In the genomic region with DNA sequence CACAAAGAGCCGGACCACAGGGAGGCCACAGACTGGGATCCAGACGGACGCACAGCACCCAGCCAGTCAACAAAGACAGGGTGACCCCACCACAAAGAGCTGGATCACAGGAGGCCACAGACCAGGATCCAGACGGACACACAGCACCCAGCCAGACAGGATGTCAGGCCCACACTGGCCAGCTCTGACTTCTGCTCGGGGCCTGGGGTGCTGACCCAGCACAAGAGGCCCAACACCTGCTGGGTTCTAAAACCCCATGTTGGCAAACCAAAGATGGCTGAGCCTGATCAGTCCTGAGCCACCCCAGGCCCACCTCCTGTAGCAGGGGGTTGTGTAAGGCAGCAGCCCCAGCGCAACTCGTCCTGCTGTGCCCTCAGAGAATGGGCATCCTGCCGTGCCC, we compare ENCODE assay signal across 25 cellular contexts. TPM values are rescaled to one million over a fixed set of nuclear protein-coding genes. Genes with fewer than 3 reads are reported as not detected.
DNase-seq lines count a peak whose midpoint lies in the region; ATAC-seq, FAIRE-seq and TF ChIP-seq lines count a peak whose summit lies in the region.
"Had no signal": no experiment of that assay in that cellular context is flagged by ENCODE, and none has a peak within 500 bp of the region (broad histone marks: within the 10 kb centered on the region; RNA-seq: fewer than 3 reads in every experiment).

No MANE protein-coding gene starts in this region.

- no peak overlapping the region for H3K4me2 ChIP-seq in BLaER1 treated with 17β-estradiol and CSF1 and Interleukin-3, amounts not matched to agents 10 nM and 100 nM
- no peak overlapping the region for H3K4me2 ChIP-seq in K562 (ENCODE audit: insufficient read depth, low read length)
- H3K4me2 ChIP-seq in osteoblast (ENCODE audit: insufficient read depth, low read length), result no peak overlapping the region
- H3K4me2 ChIP-seq: A549, GM23338, KMS-11, PC-9 had no signal

- H3K79me2 ChIP-seq in K562 (ENCODE audit: control insufficient read depth, insufficient read depth, low read length) (peaks cover 17% of the 10 kb centered on the region), osteoblast (ENCODE audit: insufficient read depth, low read length) (peaks cover 41% of the 10 kb centered on the region)

- ATAC-seq in K562, result no peak
- ATAC-seq: A549, GM23338 had no signal

- H3K4me1 ChIP-seq in BLaER1 treated with 17β-estradiol and CSF1 and Interleukin-3, amounts not matched to agents 10 nM and 100 nM, result peaks cover 8 to 16% (median 14%) of the 10 kb centered on the region in 10 experiments
- H3K4me1 ChIP-seq in K562 (replicated peaks in 1 of 2; ENCODE audit: control insufficient read depth in 2 of 2, insufficient read depth in 2 of 2, low read length in 2 of 2) (peaks cover 11 to 65% of the 10 kb centered on the region in 2 experiments; a peak in 4 of 5 replicates), osteoblast (ENCODE audit: insufficient read depth, low read length) (peaks cover 9% of the 10 kb centered on the region)

- no peak for TF ChIP-seq CTCF in K562 (IDR thresholded peaks at IDR 0.05 in 2 of 3, conservative IDR thresholded peaks at IDR 0.05 in 1 of 3; ENCODE audit: insufficient read depth in 2 of 3, low read depth in 1 of 3, low read length in 3 of 3)
- no peak for TF ChIP-seq CTCF in osteoblast (IDR thresholded peaks at IDR 0.05; ENCODE audit: extremely low read depth, low read depth, low read length)
- TF ChIP-seq CTCF in type B pancreatic cell (conservative IDR thresholded peaks at IDR 0.05), result no peak

- no peak for TF ChIP-seq RAD21 in K562 (CRISPR knock-in tag; conservative IDR thresholded peaks at IDR 0.05 in 1 of 2, IDR thresholded peaks at IDR 0.05 in 1 of 2)

- peaks cover 73 to 92% (median 87%) of the 10 kb centered on the region in 11 experiments for H3K36me3 ChIP-seq in BLaER1 treated with 17β-estradiol and CSF1 and Interleukin-3, amounts not matched to agents 10 nM and 100 nM
- H3K36me3 ChIP-seq in K562 (ENCODE audit: control insufficient read depth, insufficient read depth, low read length) (peaks cover 89% of the 10 kb centered on the region; the same call in 2 of the 3 replicates), osteoblast (ENCODE audit: insufficient read depth, low read length) (peaks cover 46% of the 10 kb centered on the region)

- peaks cover 6% of the 10 kb centered on the region for H3K36me3 Mint-ChIP-seq in type B pancreatic cell

- H3K27ac ChIP-seq in BLaER1 treated with 17β-estradiol and CSF1 and Interleukin-3, amounts not matched to agents 10 nM and 100 nM, result no peak overlapping the region
- H3K27ac ChIP-seq in K562 (ENCODE audit: extremely low read depth, low read depth, low read length) (no peak overlapping the region), osteoblast (ENCODE audit: low read depth, low read length) (no peak overlapping the region)
- H3K27ac ChIP-seq: A549, HL-60, KMS-11, PC-9, SK-N-MC had no signal

- H3K9ac ChIP-seq in BLaER1 treated with 17β-estradiol and CSF1 and Interleukin-3, amounts not matched to agents 10 nM and 100 nM, result peak overlapping the region in 10 of 11 experiments; percentile 7 to 55 (median 32); a peak in 11 of 22 replicates
- H3K9ac ChIP-seq in K562 (ENCODE audit: insufficient read depth in 1 of 2, low read depth in 2 of 2, low read length in 2 of 2), result peak overlapping the region in 1 of 2 experiments; percentile 83; a peak in 2 of 4 replicates
- H3K9ac ChIP-seq: KMS-11 had no signal

- no peaks in the 10 kb centered on the region for H3K4me1 Mint-ChIP-seq in type B pancreatic cell (ENCODE audit: unreplicated experiment)

- no peaks in the 10 kb centered on the region for H3K27me3 ChIP-seq in BLaER1 treated with 17β-estradiol and CSF1 and Interleukin-3, amounts not matched to agents 10 nM and 100 nM
- H3K27me3 ChIP-seq in K562 (ENCODE audit: control insufficient read depth in 2 of 2, insufficient read depth in 2 of 2, low read length in 2 of 2) (no peaks in the 10 kb centered on the region), osteoblast (ENCODE audit: insufficient read depth, low read length) (no peaks in the 10 kb centered on the region)

- intact Hi-C loops in K562 (cut with micrococcal nuclease), result loop anchor here (10.0 kb wide), 1 partner anchor 91 kb away; no protein-coding TSS in a partner anchor

- H4K20me1 ChIP-seq in BLaER1 treated with 17β-estradiol and CSF1 and Interleukin-3, amounts not matched to agents 10 nM and 100 nM, result peaks cover 0 to 100% (median 89%) of the 10 kb centered on the region in 11 experiments; a peak in 19 of 22 replicates
- H4K20me1 ChIP-seq in K562 (replicated peaks; ENCODE audit: control insufficient read depth, insufficient read depth, low read length) (peaks cover 13% of the 10 kb centered on the region; the same call in 1 of the 2 replicates), osteoblast (ENCODE audit: insufficient read depth, low read length) (peaks cover 10% of the 10 kb centered on the region)

- 90% methylated on average over 8 of the region's 8 CpGs for WGBS in K562 (ENCODE audit: insufficient coverage, low coverage, missing lambda C conversion rate)

- H3K27ac Mint-ChIP-seq in type B pancreatic cell, result no peak overlapping the region
- H3K27ac Mint-ChIP-seq: GM23338 had no signal

- H3K9me3 ChIP-seq in BLaER1 treated with 17β-estradiol and CSF1 and Interleukin-3, amounts not matched to agents 10 nM and 100 nM (replicated peaks in 1 of 11), result no peaks in the 10 kb centered on the region
- H3K9me3 ChIP-seq in K562 (replicated peaks; ENCODE audit: control insufficient read depth, insufficient read depth, low read depth, low read length) (no peaks in the 10 kb centered on the region), osteoblast (ENCODE audit: low read depth, low read length) (no peaks in the 10 kb centered on the region)
- H3K9me3 ChIP-seq: A549, Caco-2 had no signal

- peaks cover 8% of the 10 kb centered on the region for H3K9me1 ChIP-seq in K562 (ENCODE audit: control insufficient read depth, insufficient read depth, low read length)

- no peak for TF ChIP-seq EP300 in K562 (IDR thresholded peaks at IDR 0.05; ENCODE audit: low read length)

- DNase-seq in K562 (ENCODE audit: extremely low read depth in 1 of 4, low spot score in 3 of 4) (no peak), osteoblast (ENCODE audit: insufficient read length, low spot score, missing footprints) (peak; percentile 11), NCI-H510A treated with DMSO at 0.1 percent for 48 hours (lab: John Stamatoyannopoulos, UW) (no peak), type B pancreatic cell (ENCODE audit: extremely low spot score, unreplicated experiment) (no peak)
- DNase-seq: Caco-2; CD4-positive, alpha-beta memory T cell; DMS 273 treated with DMSO at 0.1 percent for 48 hours; HCEC 1CT; NCI-H1092 treated with DMSO at 0.1 percent for 48 hours; NCI-H1436 treated with DMSO at 0.1 percent for 48 hours; NCI-H1930; NCI-H2227 treated with DMSO at 0.1 percent for 48 hours; NCI-H510A; NCI-H748 treated with DMSO at 0.1 percent for 48 hours; PC-9; RPMI8226; SHP77 treated with DMSO at 0.1 percent for 48 hours had no signal

- no peak overlapping the region for H3K4me3 ChIP-seq in BLaER1 treated with 17β-estradiol and CSF1 and Interleukin-3, amounts not matched to agents 10 nM and 100 nM
- H3K4me3 ChIP-seq in K562, result no peak overlapping the region
- H3K4me3 ChIP-seq in osteoblast (ENCODE audit: insufficient read depth, low read length), result no peak overlapping the region
- H3K4me3 ChIP-seq: A549, GM23338, PC-9, SK-N-MC had no signal

- CTCF ChIA-PET in K562 (lab: Yijun Ruan, JAX; ENCODE audit: low intra/inter-chr PET ratio), result no interaction called here

- H3K27me3 Mint-ChIP-seq in type B pancreatic cell, result no peaks in the 10 kb centered on the region
- H3K27me3 Mint-ChIP-seq: CD4-positive, alpha-beta memory T cell had no signal

- H3K9me3 Mint-ChIP-seq in type B pancreatic cell, result no peaks in the 10 kb centered on the region
- H3K9me3 Mint-ChIP-seq: CD4-positive, alpha-beta memory T cell; GM23338 had no signal

- H2AFZ ChIP-seq in K562 (ENCODE audit: low read depth, low read length) (no peak overlapping the region), osteoblast (ENCODE audit: low read length) (no peak overlapping the region)
- H2AFZ ChIP-seq: GM23338, PC-9 had no signal

- POLR2A ChIA-PET in K562 (lab: Yijun Ruan, JAX), result interaction anchor here (0.5 to 0.7 kb wide), 3 partner anchors 355 to 805 kb away, joined by 3 to 4 read pairs (median 3); no protein-coding TSS in a partner anchor

- H3K4me3 Mint-ChIP-seq in type B pancreatic cell, result no peak overlapping the region
- H3K4me3 Mint-ChIP-seq: GM23338 had no signal

- in situ Hi-C loops in K562 (cut with MboI), result no loop called here

- no peak for TF ChIP-seq POLR2A in K562 (conservative IDR thresholded peaks at IDR 0.05)

- no TSS peak for BruUV-seq in K562 (replicated peaks; lab: Mats Ljungman, UMichigan)

- FAIRE-seq in K562 (lab: Jason Lieb, UNC), result no peak
- FAIRE-seq: A549, GM12891 had no signal

RNA-seq across cellular contexts. Expression of gene DPH7, which starts 5.2 kb away (rescaled TPM):
- total RNA-seq in K562 (2011; cell fraction: chromatin; rRNA removed; ENCODE audit: low replicate concordance), result 207 and 328 TPM in 2 replicates
- total RNA-seq in K562 (2011; cell fraction: nucleolus; rRNA removed), result 176 and 183 TPM in 2 replicates
- 193 and 208 TPM in 2 replicates for total RNA-seq in K562 (2011; cell fraction: nucleoplasm; rRNA removed)
- total RNA-seq in K562 (2014; rRNA removed) (49.7 and 54.8 TPM in 2 replicates), K562 (2014; rRNA removed; fragmentation: Illumina TruSeq; extraction: Trizol) (25.5 and 31.8 TPM in 2 replicates), K562 (2015; rRNA removed; fragmentation: Illumina TruSeq; extraction: Trizol) (30.8 and 31.4 TPM in 2 replicates), K562 (2021) (53.0 and 54.0 TPM in 2 replicates), osteoblast (20.3 and 26.2 TPM in 2 replicates), type B pancreatic cell (ENCODE audit: low replicate concordance) (33.8 and 45.8 TPM in 2 replicates)
- polyA plus RNA-seq in K562 (2011; rRNA removed) (56.1 and 64.2 TPM in 2 replicates), K562 (2014; fragmentation: Illumina TruSeq; extraction: Trizol) (37.1 and 41.3 TPM in 2 replicates), K562 (2014; fragmentation: Nextera tagmentation; extraction: Ambion mirVana) (10 to 100 TPM; 13.9 to 21.4 TPM), K562 (2014; rRNA removed) (65.5 and 68.6 TPM in 2 replicates)
- polyA plus RNA-seq in K562 (2011; cell fraction: cytosol; rRNA removed), result 42.3 and 50.6 TPM in 2 replicates
- polyA plus RNA-seq in K562 (2011; cell fraction: nucleus; rRNA removed), result 337 and 348 TPM in 2 replicates
- polyA plus RNA-seq in K562 (2012), result 32.2 and 49.3 TPM in 2 replicates
- 24.1 and 28.0 TPM in 2 replicates for polyA minus RNA-seq in K562 (2011; rRNA and poly(A)+ RNA removed)
- polyA minus RNA-seq in K562 (2011; cell fraction: cytosol; rRNA and poly(A)+ RNA removed), result 10.1 and 16.2 TPM in 2 replicates
- polyA minus RNA-seq in K562 (2011; cell fraction: nucleus; rRNA and poly(A)+ RNA removed), result 42.9 and 65.3 TPM in 2 replicates

RNA-seq across cellular contexts. Expression of gene ZMYND19, which starts 6.4 kb away (rescaled TPM):
- total RNA-seq in K562 (2011; cell fraction: chromatin; rRNA removed; ENCODE audit: low replicate concordance), result 64.8 and 136 TPM in 2 replicates
- total RNA-seq in K562 (2011; cell fraction: nucleolus; rRNA removed), result 82.2 and 86.9 TPM in 2 replicates
- total RNA-seq in K562 (2011; cell fraction: nucleoplasm; rRNA removed), result 72.2 and 86.4 TPM in 2 replicates
- 71.7 and 91.1 TPM in 2 replicates for total RNA-seq in K562 (2014; rRNA removed)
- total RNA-seq in K562 (2014; rRNA removed; fragmentation: Illumina TruSeq; extraction: Trizol), result 25.8 and 29.0 TPM in 2 replicates
- total RNA-seq in K562 (2015; rRNA removed; fragmentation: Illumina TruSeq; extraction: Trizol), result 53.8 and 54.1 TPM in 2 replicates
- total RNA-seq in K562 (2021), result 80.9 and 86.7 TPM in 2 replicates
- 38.8 and 44.0 TPM in 2 replicates for polyA plus RNA-seq in K562 (2011; rRNA removed)
- polyA plus RNA-seq in K562 (2011; cell fraction: cytosol; rRNA removed), result 44.8 and 62.0 TPM in 2 replicates
- polyA plus RNA-seq in K562 (2011; cell fraction: nucleus; rRNA removed), result 169 and 210 TPM in 2 replicates
- 34.1 and 42.5 TPM in 2 replicates for polyA plus RNA-seq in K562 (2012)
- 33.6 and 44.3 TPM in 2 replicates for polyA plus RNA-seq in K562 (2014; fragmentation: Illumina TruSeq; extraction: Trizol)
- 1 to 10 TPM; 1.0 to 2.4 TPM for polyA plus RNA-seq in K562 (2014; fragmentation: Nextera tagmentation; extraction: Ambion mirVana)
- 71.0 and 71.7 TPM in 2 replicates for polyA plus RNA-seq in K562 (2014; rRNA removed)
- polyA minus RNA-seq in K562 (2011; rRNA and poly(A)+ RNA removed), result 13.9 and 22.3 TPM in 2 replicates
- polyA minus RNA-seq in K562 (2011; cell fraction: cytosol; rRNA and poly(A)+ RNA removed), result 23.8 and 30.1 TPM in 2 replicates
- polyA minus RNA-seq in K562 (2011; cell fraction: nucleus; rRNA and poly(A)+ RNA removed), result 27.6 and 35.2 TPM in 2 replicates
- 10.5 and 14.1 TPM in 2 replicates for total RNA-seq in osteoblast
- 41.7 and 45.3 TPM in 2 replicates for total RNA-seq in type B pancreatic cell (ENCODE audit: low replicate concordance)

RNA-seq across cellular contexts. Expression of gene ARRDC1, which starts 21.5 kb away (rescaled TPM):
- total RNA-seq in K562 (2011; cell fraction: chromatin; rRNA removed; ENCODE audit: low replicate concordance), result 63.1 and 259 TPM in 2 replicates
- total RNA-seq in K562 (2011; cell fraction: nucleolus; rRNA removed), result 190 and 191 TPM in 2 replicates
- total RNA-seq in K562 (2011; cell fraction: nucleoplasm; rRNA removed), result 87.1 and 99.6 TPM in 2 replicates
- total RNA-seq in K562 (2014; rRNA removed) (33.7 and 37.2 TPM in 2 replicates), K562 (2014; rRNA removed; fragmentation: Illumina TruSeq; extraction: Trizol) (4.1 and 5.8 TPM in 2 replicates), K562 (2015; rRNA removed; fragmentation: Illumina TruSeq; extraction: Trizol) (10.4 and 14.9 TPM in 2 replicates), K562 (2021) (32.2 and 32.5 TPM in 2 replicates), osteoblast (11.9 and 15.0 TPM in 2 replicates), type B pancreatic cell (ENCODE audit: low replicate concordance) (46.4 and 96.6 TPM in 2 replicates)
- polyA plus RNA-seq in K562 (2011; rRNA removed) (24.5 and 34.0 TPM in 2 replicates), K562 (2014; fragmentation: Illumina TruSeq; extraction: Trizol) (18.6 and 24.3 TPM in 2 replicates), K562 (2014; fragmentation: Nextera tagmentation; extraction: Ambion mirVana) (under 1 TPM; 0.21 to 0.63 TPM), K562 (2014; rRNA removed) (45.3 and 47.0 TPM in 2 replicates)
- 36.0 and 79.6 TPM in 2 replicates for polyA plus RNA-seq in K562 (2011; cell fraction: cytosol; rRNA removed)
- 220 and 374 TPM in 2 replicates for polyA plus RNA-seq in K562 (2011; cell fraction: nucleus; rRNA removed)
- polyA plus RNA-seq in K562 (2012), result 26.1 and 37.6 TPM in 2 replicates
- polyA minus RNA-seq in K562 (2011; rRNA and poly(A)+ RNA removed), result 9.5 and 12.2 TPM in 2 replicates
- polyA minus RNA-seq in K562 (2011; cell fraction: cytosol; rRNA and poly(A)+ RNA removed), result 14.6 and 18.9 TPM in 2 replicates
- 40.5 and 60.7 TPM in 2 replicates for polyA minus RNA-seq in K562 (2011; cell fraction: nucleus; rRNA and poly(A)+ RNA removed)

RNA-seq across cellular contexts. Expression of gene MRPL41, which starts 32.3 kb away (rescaled TPM):
- total RNA-seq in K562 (2011; cell fraction: chromatin; rRNA removed; ENCODE audit: low replicate concordance), result 2.1 and 9.1 TPM in 2 replicates
- total RNA-seq in K562 (2011; cell fraction: nucleolus; rRNA removed), result 19.8 and 28.3 TPM in 2 replicates
- 9.6 and 10.5 TPM in 2 replicates for total RNA-seq in K562 (2011; cell fraction: nucleoplasm; rRNA removed)
- total RNA-seq in K562 (2014; rRNA removed) (239 and 259 TPM in 2 replicates), K562 (2014; rRNA removed; fragmentation: Illumina TruSeq; extraction: Trizol) (9.2 and 11.6 TPM in 2 replicates), K562 (2015; rRNA removed; fragmentation: Illumina TruSeq; extraction: Trizol) (54.9 and 58.3 TPM in 2 replicates), K562 (2021) (146 and 158 TPM in 2 replicates), osteoblast (26.2 and 30.4 TPM in 2 replicates), type B pancreatic cell (ENCODE audit: low replicate concordance) (50.4 and 51.6 TPM in 2 replicates)
- polyA plus RNA-seq in K562 (2011; rRNA removed) (21.6 and 23.7 TPM in 2 replicates), K562 (2014; fragmentation: Illumina TruSeq; extraction: Trizol) (10.4 and 32.9 TPM in 2 replicates), K562 (2014; fragmentation: Nextera tagmentation; extraction: Ambion mirVana) (1 to 10 TPM; 2.6 to 4.1 TPM), K562 (2014; rRNA removed) (184 and 216 TPM in 2 replicates)
- 35.6 and 169 TPM in 2 replicates for polyA plus RNA-seq in K562 (2011; cell fraction: cytosol; rRNA removed)
- polyA plus RNA-seq in K562 (2011; cell fraction: nucleus; rRNA removed), result 18.9 and 28.4 TPM in 2 replicates
- polyA plus RNA-seq in K562 (2012), result 75.7 and 99.4 TPM in 2 replicates
- 1.7 and 3.9 TPM in 2 replicates for polyA minus RNA-seq in K562 (2011; rRNA and poly(A)+ RNA removed)
- 21.6 and 22.5 TPM in 2 replicates for polyA minus RNA-seq in K562 (2011; cell fraction: cytosol; rRNA and poly(A)+ RNA removed)
- polyA minus RNA-seq in K562 (2011; cell fraction: nucleus; rRNA and poly(A)+ RNA removed), result 4.7 and 8.7 TPM in 2 replicates

RNA-seq across cellular contexts. Expression of gene PNPLA7, which starts 33.8 kb away (rescaled TPM):
- total RNA-seq in K562 (2011; cell fraction: chromatin; rRNA removed; ENCODE audit: low replicate concordance), result 2.8 and 5.5 TPM in 2 replicates
- total RNA-seq in K562 (2011; cell fraction: nucleolus; rRNA removed), result 2.0 and 3.0 TPM in 2 replicates
- total RNA-seq in K562 (2011; cell fraction: nucleoplasm; rRNA removed), result 2.3 and 3.4 TPM in 2 replicates
- total RNA-seq in K562 (2014; rRNA removed) (0.14 and 0.45 TPM in 2 replicates), K562 (2014; rRNA removed; fragmentation: Illumina TruSeq; extraction: Trizol) (0.04 TPM in 1 of 2 replicates, not detected in the other), K562 (2015; rRNA removed; fragmentation: Illumina TruSeq; extraction: Trizol) (0.19 and 0.22 TPM in 2 replicates), K562 (2021) (0.58 and 0.75 TPM in 2 replicates), osteoblast (1.8 and 2.7 TPM in 2 replicates), type B pancreatic cell (ENCODE audit: low replicate concordance) (2.5 and 3.1 TPM in 2 replicates)
- polyA plus RNA-seq in K562 (2011; rRNA removed) (0.17 and 0.66 TPM in 2 replicates), K562 (2014; fragmentation: Illumina TruSeq; extraction: Trizol) (0.31 and 0.44 TPM in 2 replicates), K562 (2014; fragmentation: Nextera tagmentation; extraction: Ambion mirVana) (under 1 TPM in 1 of 2 experiments, not detected in 1; 0.01 TPM), K562 (2014; rRNA removed) (0.78 and 0.85 TPM in 2 replicates)
- 0.16 and 0.19 TPM in 2 replicates for polyA plus RNA-seq in K562 (2011; cell fraction: cytosol; rRNA removed)
- 4.1 and 5.1 TPM in 2 replicates for polyA plus RNA-seq in K562 (2011; cell fraction: nucleus; rRNA removed)
- polyA plus RNA-seq in K562 (2012), result 0.95 and 2.4 TPM in 2 replicates
- 0.07 and 0.12 TPM in 2 replicates for polyA minus RNA-seq in K562 (2011; rRNA and poly(A)+ RNA removed)
- polyA minus RNA-seq in K562 (2011; cell fraction: cytosol; rRNA and poly(A)+ RNA removed), result 0.19 and 0.46 TPM in 2 replicates
- polyA minus RNA-seq in K562 (2011; cell fraction: nucleus; rRNA and poly(A)+ RNA removed), result 0.54 and 1.00 TPM in 2 replicates
- total RNA-seq: G401 had no signal
